Comparison of ENCODE assay signal across 11 cellular contexts in the genomic region with DNA sequence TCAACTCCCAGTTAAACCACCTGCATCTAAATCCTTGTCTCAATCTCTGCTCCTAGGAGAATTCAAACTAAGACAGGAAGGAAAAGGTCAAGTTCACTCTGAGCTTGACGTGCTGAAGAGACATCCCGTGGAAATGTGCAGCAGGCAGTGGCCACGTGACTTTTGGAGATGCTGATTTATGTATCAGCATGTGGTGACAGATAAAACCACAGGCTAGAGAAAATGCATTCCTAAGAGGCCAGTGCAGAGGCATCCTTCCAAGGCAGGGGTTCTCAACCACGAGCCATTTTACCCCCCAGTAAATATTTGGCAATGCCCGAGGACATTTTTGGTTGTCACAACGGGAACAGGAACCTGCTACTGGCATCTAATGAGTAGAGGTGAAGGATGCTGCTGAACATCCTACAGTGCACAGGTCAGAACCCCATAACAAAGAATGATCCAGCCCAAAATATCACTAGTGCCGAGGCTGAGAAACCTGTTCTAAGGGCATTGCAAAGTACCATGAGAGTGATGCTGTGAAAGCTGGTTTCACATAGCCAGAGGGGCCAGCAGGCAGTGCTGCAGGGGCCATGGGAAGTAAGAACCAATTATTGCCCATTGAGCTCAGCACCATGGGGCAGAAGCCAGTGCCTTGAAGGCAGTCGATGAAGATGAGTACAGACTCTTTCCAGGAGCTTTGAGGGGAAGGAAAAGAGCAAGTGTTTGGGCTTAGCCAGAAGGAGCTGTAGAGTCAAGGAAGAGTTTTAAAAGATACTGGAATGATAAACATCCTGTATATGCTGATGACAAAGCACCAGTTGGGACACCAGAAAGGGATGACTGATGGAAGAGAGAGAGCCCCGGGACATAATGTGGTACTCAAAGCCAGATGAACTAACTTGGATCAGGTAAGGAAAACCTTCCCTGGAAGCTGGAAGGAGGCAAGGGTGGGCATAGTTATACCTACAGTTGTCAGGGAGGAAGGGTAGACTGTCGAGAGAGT.
DNase-seq lines count a peak whose midpoint lies in the region; ATAC-seq and TF ChIP-seq lines count a peak whose summit lies in the region.
"Had no signal": no experiment of that assay in that cellular context is flagged by ENCODE, and none has a peak within 500 bp of the region (broad histone marks: within the 10 kb centered on the region; RNA-seq: fewer than 3 reads in every experiment).

No MANE protein-coding gene starts in this region.

- TF ChIP-seq CTCF in esophagus muscularis mucosa (IDR thresholded peaks at IDR 0.05), result no peak

- no peaks in the 10 kb centered on the region for H3K36me3 ChIP-seq in esophagus muscularis mucosa

- no peaks in the 10 kb centered on the region for H3K36me3 Mint-ChIP-seq in activated T-cell treated with anti-CD3 and anti-CD28 coated beads, Interleukin-2, amount 50 U/mL, for 24 hours (ENCODE audit: low read depth)
- no peaks in the 10 kb centered on the region for H3K36me3 Mint-ChIP-seq in activated T-cell treated with anti-CD3 and anti-CD28 coated beads, Interleukin-2, amount 50 U/mL, for 72 hours (ENCODE audit: insufficient read depth in 2 of 2)

- H3K27ac ChIP-seq in esophagus muscularis mucosa (replicated peaks in 1 of 4), result no peak overlapping the region

- no peaks in the 10 kb centered on the region for H3K27me3 ChIP-seq in esophagus muscularis mucosa

- H3K9me3 ChIP-seq in esophagus muscularis mucosa, result no peaks in the 10 kb centered on the region

- no peaks in the 10 kb centered on the region for H3K9me3 Mint-ChIP-seq in activated T-cell treated with anti-CD3 and anti-CD28 coated beads, Interleukin-2, amount 50 U/mL, for 24 hours
- H3K9me3 Mint-ChIP-seq in activated T-cell treated with anti-CD3 and anti-CD28 coated beads, Interleukin-2, amount 50 U/mL, for 72 hours, result no peaks in the 10 kb centered on the region

- DNase-seq in activated T-cell treated with anti-CD3 and anti-CD28 coated beads, Interleukin-2, amount 50 U/mL, for 24 hours, result peak; percentile 20
- DNase-seq in activated T-cell treated with anti-CD3 and anti-CD28 coated beads, Interleukin-2, amount 50 U/mL, for 72 hours, result no peak
- DNase-seq in RPMI7951 (ENCODE audit: low read depth), result peak; percentile 75
- peak; percentile 62 for DNase-seq in esophagus muscularis mucosa (ENCODE audit: extremely low spot score)
- peak; percentile 52 for DNase-seq in skeletal muscle cell (ENCODE audit: low read depth)
- DNase-seq in activated CD4-positive, alpha-beta T cell treated with anti-CD3 and anti-CD28 coated beads for 48 hours, result no peak
- DNase-seq in NCI-H510A (lab: John Stamatoyannopoulos, UW), result no peak
- DNase-seq: 8988T, NCI-H146 had no signal

- no peak overlapping the region for H3K4me3 ChIP-seq in esophagus muscularis mucosa
- H3K4me3 ChIP-seq in skeletal muscle cell (ENCODE audit: low read depth, low read length), result no peak overlapping the region
- H3K4me3 ChIP-seq: lung had no signal

- 52% methylated on average over 10 of the region's 10 CpGs for WGBS in esophagus muscularis mucosa

- H3K4me1 Mint-ChIP-seq in activated T-cell treated with anti-CD3 and anti-CD28 coated beads, Interleukin-2, amount 50 U/mL, for 24 hours (ENCODE audit: low read depth), result peaks cover 17% of the 10 kb centered on the region
- peaks cover 14% of the 10 kb centered on the region for H3K4me1 Mint-ChIP-seq in activated T-cell treated with anti-CD3 and anti-CD28 coated beads, Interleukin-2, amount 50 U/mL, for 72 hours (ENCODE audit: low read depth)

- H3K4me3 Mint-ChIP-seq in activated T-cell treated with anti-CD3 and anti-CD28 coated beads, Interleukin-2, amount 50 U/mL, for 24 hours, result no peak overlapping the region
- H3K4me3 Mint-ChIP-seq in activated T-cell treated with anti-CD3 and anti-CD28 coated beads, Interleukin-2, amount 50 U/mL, for 72 hours, result no peak overlapping the region

- TF ChIP-seq POLR2A in esophagus muscularis mucosa (IDR thresholded peaks at IDR 0.05; ENCODE audit: low read depth), result no peak

- ATAC-seq in activated T-cell treated with anti-CD3 and anti-CD28 coated beads, Interleukin-2, amount 50 U/mL, for 72 hours (replicated peaks in 1 of 2), result no peak
- no peak for ATAC-seq in GM18861 (IDR thresholded peaks at IDR 0.05; ENCODE audit: unreplicated experiment)

- TF ChIP-seq EP300 in esophagus muscularis mucosa (IDR thresholded peaks at IDR 0.05), result no peak

- intact Hi-C loops in esophagus muscularis mucosa (cut with DNase I), result loop anchor here (5.0 kb wide), 1 partner anchor 106 kb away; a partner anchor contains a TSS

- peaks cover 6 to 12% (median 7%) of the 10 kb centered on the region in 4 donors for H3K4me1 ChIP-seq in esophagus muscularis mucosa

- no peaks in the 10 kb centered on the region for H3K27me3 Mint-ChIP-seq in activated T-cell treated with anti-CD3 and anti-CD28 coated beads, Interleukin-2, amount 50 U/mL, for 24 hours
- no peaks in the 10 kb centered on the region for H3K27me3 Mint-ChIP-seq in activated T-cell treated with anti-CD3 and anti-CD28 coated beads, Interleukin-2, amount 50 U/mL, for 72 hours (ENCODE audit: low read depth)

- H3K27ac Mint-ChIP-seq in activated T-cell treated with anti-CD3 and anti-CD28 coated beads, Interleukin-2, amount 50 U/mL, for 24 hours, result peak overlapping the region; percentile 10
- H3K27ac Mint-ChIP-seq in activated T-cell treated with anti-CD3 and anti-CD28 coated beads, Interleukin-2, amount 50 U/mL, for 72 hours, result no peak overlapping the region

Comparison
In these comparisons a context has a peak if more than half of its experiments do, and no peak if none do; other contexts are left out.
1. DNase-seq: peak in activated T-cell treated with anti-CD3 and anti-CD28 coated beads, Interleukin-2, amount 50 U/mL, for 24 hours (single experiment), RPMI7951 (single experiment), esophagus muscularis mucosa (single experiment) and skeletal muscle cell (single experiment); none in activated T-cell treated with anti-CD3 and anti-CD28 coated beads, Interleukin-2, amount 50 U/mL, for 72 hours (0 of 2), activated CD4-positive, alpha-beta T cell treated with anti-CD3 and anti-CD28 coated beads for 48 hours (single experiment) and NCI-H510A (single experiment).